In the genomic region with DNA sequence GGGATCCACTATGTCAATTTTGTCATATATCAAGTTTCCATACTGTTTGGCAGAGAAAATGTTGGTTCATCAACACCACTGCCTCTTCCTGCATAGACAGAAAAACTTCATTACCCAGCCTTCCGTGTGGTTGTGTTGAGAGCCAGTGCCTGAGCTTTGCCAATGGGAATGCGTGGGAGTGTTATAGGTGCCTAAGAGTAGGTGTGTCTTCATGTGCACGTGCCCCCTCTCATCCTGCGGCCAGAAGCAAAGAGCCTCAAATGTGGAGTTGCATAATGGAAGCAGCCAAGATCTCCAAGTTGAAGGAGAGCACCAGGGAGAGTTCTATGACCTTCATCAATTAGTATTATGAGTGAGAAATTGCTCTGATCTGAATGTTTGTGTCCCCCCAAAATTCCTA, we compare ENCODE assay signal across 1 cellular context.
TF ChIP-seq lines count a peak whose summit lies in the region.

No MANE protein-coding gene starts in this region.

TF ChIP-seq in H1, 55 proteins besides CTCF, POLR2A, EP300 and RAD21:
- TF ChIP-seq, protein P1, sequence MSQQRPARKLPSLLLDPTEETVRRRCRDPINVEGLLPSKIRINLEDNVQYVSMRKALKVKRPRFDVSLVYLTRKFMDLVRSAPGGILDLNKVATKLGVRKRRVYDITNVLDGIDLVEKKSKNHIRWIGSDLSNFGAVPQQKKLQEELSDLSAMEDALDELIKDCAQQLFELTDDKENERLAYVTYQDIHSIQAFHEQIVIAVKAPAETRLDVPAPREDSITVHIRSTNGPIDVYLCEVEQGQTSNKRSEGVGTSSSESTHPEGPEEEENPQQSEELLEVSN (IDR thresholded peaks at IDR 0.05), result peak; percentile 57; the same call in 1 of the 2 replicates
- TF ChIP-seq JUN (IDR thresholded peaks at IDR 0.05; ENCODE audit: low read depth, low read length), result no peak
- no peak for TF ChIP-seq SIN3A (conservative IDR thresholded peaks at IDR 0.05 in 1 of 2, IDR thresholded peaks at IDR 0.05 in 1 of 2; ENCODE audit: low read depth in 1 of 2, low read length in 2 of 2)
- no peak for TF ChIP-seq GABPA (IDR thresholded peaks at IDR 0.05; ENCODE audit: borderline replicate concordance, insufficient read depth, low read length)
- TF ChIP-seq, protein P2, sequence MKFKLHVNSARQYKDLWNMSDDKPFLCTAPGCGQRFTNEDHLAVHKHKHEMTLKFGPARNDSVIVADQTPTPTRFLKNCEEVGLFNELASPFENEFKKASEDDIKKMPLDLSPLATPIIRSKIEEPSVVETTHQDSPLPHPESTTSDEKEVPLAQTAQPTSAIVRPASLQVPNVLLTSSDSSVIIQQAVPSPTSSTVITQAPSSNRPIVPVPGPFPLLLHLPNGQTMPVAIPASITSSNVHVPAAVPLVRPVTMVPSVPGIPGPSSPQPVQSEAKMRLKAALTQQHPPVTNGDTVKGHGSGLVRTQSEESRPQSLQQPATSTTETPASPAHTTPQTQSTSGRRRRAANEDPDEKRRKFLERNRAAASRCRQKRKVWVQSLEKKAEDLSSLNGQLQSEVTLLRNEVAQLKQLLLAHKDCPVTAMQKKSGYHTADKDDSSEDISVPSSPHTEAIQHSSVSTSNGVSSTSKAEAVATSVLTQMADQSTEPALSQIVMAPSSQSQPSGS (IDR thresholded peaks at IDR 0.05; ENCODE audit: low read length), result no peak
- no peak for TF ChIP-seq EZH2 (IDR thresholded peaks at IDR 0.05; ENCODE audit: low read depth, low read length, severe bottlenecking)
- TF ChIP-seq, protein P3, sequence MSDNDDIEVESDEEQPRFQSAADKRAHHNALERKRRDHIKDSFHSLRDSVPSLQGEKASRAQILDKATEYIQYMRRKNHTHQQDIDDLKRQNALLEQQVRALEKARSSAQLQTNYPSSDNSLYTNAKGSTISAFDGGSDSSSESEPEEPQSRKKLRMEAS (IDR thresholded peaks at IDR 0.05), result peak; percentile 35; the same call in 1 of the 2 replicates
TF ChIP-seq in H1: peak in this region for 2.
